In genomic region chr6:21587182-21587924, GRCh38 we compare ENCODE assay signal across 1 cellular context.
TF ChIP-seq lines count a peak whose summit lies in the region.

No MANE protein-coding gene starts in this region.

TF ChIP-seq in HEK293, 187 proteins besides CTCF, POLR2A, EP300 and RAD21 (continued from another document and continues in another):
- TF ChIP-seq ZNF518A (tag by site-specific recombination; conservative IDR thresholded peaks at IDR 0.05; ENCODE audit: low read depth): no peak
- no peak for TF ChIP-seq ZNF248 (tag by site-specific recombination; IDR thresholded peaks at IDR 0.05)
- TF ChIP-seq ZNF623 (tag by site-specific recombination; IDR thresholded peaks at IDR 0.05): no peak
- TF ChIP-seq MEIS1 (CRISPR knock-in tag; IDR thresholded peaks at IDR 0.05; ENCODE audit: borderline replicate concordance): no peak
- peak; percentile 54; the same call in 1 of the 2 replicates for TF ChIP-seq PRDM4 (tag by site-specific recombination; IDR thresholded peaks at IDR 0.05)
- TF ChIP-seq HIC1 (tag by site-specific recombination; IDR thresholded peaks at IDR 0.05): peak; percentile 85; the same call in 1 of the 2 replicates
- no peak for TF ChIP-seq GLI4 (tag by site-specific recombination; IDR thresholded peaks at IDR 0.05)
- TF ChIP-seq SP2 (tag by site-specific recombination; IDR thresholded peaks at IDR 0.05): peak; percentile 56
- no peak for TF ChIP-seq ZNF16 (tag by site-specific recombination; IDR thresholded peaks at IDR 0.05; ENCODE audit: low read depth)
- TF ChIP-seq, protein P1, sequence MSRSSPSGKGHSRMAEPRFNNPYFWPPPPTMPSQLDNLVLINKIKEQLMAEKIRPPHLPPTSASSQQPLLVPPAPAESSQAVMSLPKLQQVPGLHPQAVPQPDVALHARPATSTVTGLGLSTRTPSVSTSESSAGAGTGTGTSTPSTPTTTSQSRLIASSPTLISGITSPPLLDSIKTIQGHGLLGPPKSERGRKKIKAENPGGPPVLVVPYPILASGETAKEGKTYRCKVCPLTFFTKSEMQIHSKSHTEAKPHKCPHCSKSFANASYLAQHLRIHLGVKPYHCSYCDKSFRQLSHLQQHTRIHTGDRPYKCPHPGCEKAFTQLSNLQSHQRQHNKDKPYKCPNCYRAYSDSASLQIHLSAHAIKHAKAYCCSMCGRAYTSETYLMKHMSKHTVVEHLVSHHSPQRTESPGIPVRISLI (tag by site-specific recombination; IDR thresholded peaks at IDR 0.05): no peak
- TF ChIP-seq ZNF776 (tag by site-specific recombination; IDR thresholded peaks at IDR 0.05; ENCODE audit: borderline replicate concordance): no peak
- TF ChIP-seq ZNF530 (tag by site-specific recombination; IDR thresholded peaks at IDR 0.05; ENCODE audit: low read depth): no peak
- TF ChIP-seq, protein P2, sequence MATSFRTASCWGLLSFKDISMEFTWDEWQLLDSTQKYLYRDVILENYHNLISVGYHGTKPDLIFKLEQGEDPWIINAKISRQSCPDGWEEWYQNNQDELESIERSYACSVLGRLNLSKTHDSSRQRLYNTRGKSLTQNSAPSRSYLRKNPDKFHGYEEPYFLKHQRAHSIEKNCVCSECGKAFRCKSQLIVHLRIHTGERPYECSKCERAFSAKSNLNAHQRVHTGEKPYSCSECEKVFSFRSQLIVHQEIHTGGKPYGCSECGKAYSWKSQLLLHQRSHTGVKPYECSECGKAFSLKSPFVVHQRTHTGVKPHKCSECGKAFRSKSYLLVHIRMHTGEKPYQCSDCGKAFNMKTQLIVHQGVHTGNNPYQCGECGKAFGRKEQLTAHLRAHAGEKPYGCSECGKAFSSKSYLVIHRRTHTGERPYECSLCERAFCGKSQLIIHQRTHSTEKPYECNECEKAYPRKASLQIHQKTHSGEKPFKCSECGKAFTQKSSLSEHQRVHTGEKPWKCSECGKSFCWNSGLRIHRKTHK (tag by site-specific recombination; IDR thresholded peaks at IDR 0.05): no peak
- no peak for TF ChIP-seq ZNF423 (tag by site-specific recombination; IDR thresholded peaks at IDR 0.05)
- no peak for TF ChIP-seq ZNF202 (tag by site-specific recombination; IDR thresholded peaks at IDR 0.05; ENCODE audit: borderline replicate concordance)
- TF ChIP-seq INSM2 (tag by site-specific recombination; IDR thresholded peaks at IDR 0.05): no peak; the same call in 1 of the 2 replicates
- TF ChIP-seq ZNF660 (tag by site-specific recombination; IDR thresholded peaks at IDR 0.05): peak; percentile 47; the same call in 1 of the 2 replicates
- TF ChIP-seq ZBTB48 (tag by site-specific recombination; IDR thresholded peaks at IDR 0.05): peak; percentile 55
- TF ChIP-seq, protein P3, sequence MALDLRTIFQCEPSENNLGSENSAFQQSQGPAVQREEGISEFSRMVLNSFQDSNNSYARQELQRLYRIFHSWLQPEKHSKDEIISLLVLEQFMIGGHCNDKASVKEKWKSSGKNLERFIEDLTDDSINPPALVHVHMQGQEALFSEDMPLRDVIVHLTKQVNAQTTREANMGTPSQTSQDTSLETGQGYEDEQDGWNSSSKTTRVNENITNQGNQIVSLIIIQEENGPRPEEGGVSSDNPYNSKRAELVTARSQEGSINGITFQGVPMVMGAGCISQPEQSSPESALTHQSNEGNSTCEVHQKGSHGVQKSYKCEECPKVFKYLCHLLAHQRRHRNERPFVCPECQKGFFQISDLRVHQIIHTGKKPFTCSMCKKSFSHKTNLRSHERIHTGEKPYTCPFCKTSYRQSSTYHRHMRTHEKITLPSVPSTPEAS (tag by site-specific recombination; IDR thresholded peaks at IDR 0.05): 0 out of 2 replicates have a peak, but pooled peaks have one; percentile 18
- no peak for TF ChIP-seq ZNF133 (tag by site-specific recombination; IDR thresholded peaks at IDR 0.05)
- no peak for TF ChIP-seq ZFP3 (tag by site-specific recombination; IDR thresholded peaks at IDR 0.05; ENCODE audit: low read depth)
- TF ChIP-seq ZNF280D (tag by site-specific recombination; IDR thresholded peaks at IDR 0.05): no peak
- no peak for TF ChIP-seq ZNF768 (tag by site-specific recombination; IDR thresholded peaks at IDR 0.05)
- TF ChIP-seq ZNF501 (tag by site-specific recombination; IDR thresholded peaks at IDR 0.05): 0 out of 2 replicates have a peak, but pooled peaks have one; percentile 57
- TF ChIP-seq, protein P4, sequence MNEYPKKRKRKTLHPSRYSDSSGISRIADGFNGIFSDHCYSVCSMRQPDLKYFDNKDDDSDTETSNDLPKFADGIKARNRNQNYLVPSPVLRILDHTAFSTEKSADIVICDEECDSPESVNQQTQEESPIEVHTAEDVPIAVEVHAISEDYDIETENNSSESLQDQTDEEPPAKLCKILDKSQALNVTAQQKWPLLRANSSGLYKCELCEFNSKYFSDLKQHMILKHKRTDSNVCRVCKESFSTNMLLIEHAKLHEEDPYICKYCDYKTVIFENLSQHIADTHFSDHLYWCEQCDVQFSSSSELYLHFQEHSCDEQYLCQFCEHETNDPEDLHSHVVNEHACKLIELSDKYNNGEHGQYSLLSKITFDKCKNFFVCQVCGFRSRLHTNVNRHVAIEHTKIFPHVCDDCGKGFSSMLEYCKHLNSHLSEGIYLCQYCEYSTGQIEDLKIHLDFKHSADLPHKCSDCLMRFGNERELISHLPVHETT (tag by site-specific recombination; IDR thresholded peaks at IDR 0.05): no peak
- TF ChIP-seq ZNF274 (IDR thresholded peaks at IDR 0.05; ENCODE audit: low read length): no peak
- TF ChIP-seq ZNF274 (tag by site-specific recombination; IDR thresholded peaks at IDR 0.05; ENCODE audit: borderline replicate concordance): no peak
- no peak for TF ChIP-seq ZNF707 (tag by site-specific recombination; IDR thresholded peaks at IDR 0.05)
- TF ChIP-seq ZNF560 (tag by site-specific recombination; IDR thresholded peaks at IDR 0.05; ENCODE audit: borderline replicate concordance): no peak
- TF ChIP-seq ZNF146 (tag by site-specific recombination; IDR thresholded peaks at IDR 0.05): no peak
- TF ChIP-seq ZNF621 (tag by site-specific recombination; IDR thresholded peaks at IDR 0.05): no peak
- no peak for TF ChIP-seq ZNF155 (tag by site-specific recombination; IDR thresholded peaks at IDR 0.05)
- peak; percentile 26; the same call in 1 of the 2 replicates for TF ChIP-seq ZNF777 (tag by site-specific recombination; IDR thresholded peaks at IDR 0.05; ENCODE audit: borderline replicate concordance)
- TF ChIP-seq GLIS1 (tag by site-specific recombination; IDR thresholded peaks at IDR 0.05): peak; percentile 59
- no peak for TF ChIP-seq ZFP41 (tag by site-specific recombination; IDR thresholded peaks at IDR 0.05; ENCODE audit: borderline replicate concordance)
